In the genomic region with DNA sequence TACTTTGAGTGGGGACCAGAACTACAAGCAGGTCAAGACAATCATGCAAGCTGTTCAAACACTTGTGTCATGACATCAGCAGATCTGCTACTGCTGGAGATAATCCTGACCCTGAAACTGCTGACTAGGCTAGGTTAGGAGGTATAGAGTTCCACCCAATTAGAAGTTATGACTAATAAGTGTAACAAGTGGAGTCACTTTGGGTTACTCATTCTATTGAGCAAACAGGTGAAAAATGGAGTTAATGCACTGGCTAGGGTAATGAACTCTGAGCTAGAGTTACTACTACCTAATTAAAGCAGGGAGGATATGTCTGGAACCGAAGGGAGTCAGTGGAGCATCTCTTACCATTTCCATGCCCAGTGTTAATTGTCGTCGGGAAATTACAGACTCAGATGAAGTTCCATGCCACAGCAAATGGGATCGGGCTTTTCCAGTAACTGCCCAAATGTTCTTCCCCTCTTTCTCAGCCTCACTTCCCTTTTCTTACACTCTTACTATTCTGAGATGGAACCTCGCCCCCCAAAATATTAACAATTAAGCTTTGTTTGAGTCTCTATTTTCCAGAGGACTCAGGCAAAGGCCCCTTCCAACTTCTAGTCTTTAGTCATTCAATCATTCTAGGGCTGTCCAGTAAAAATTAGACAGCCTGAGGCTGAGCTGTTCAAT, we compare ENCODE assay signal across 1 cellular context.
TF ChIP-seq lines count a peak whose summit lies in the region.

No MANE protein-coding gene starts in this region.

TF ChIP-seq in GM12878, 131 proteins besides CTCF, POLR2A, EP300 and RAD21 (continued from another document):
- TF ChIP-seq, protein P1, sequence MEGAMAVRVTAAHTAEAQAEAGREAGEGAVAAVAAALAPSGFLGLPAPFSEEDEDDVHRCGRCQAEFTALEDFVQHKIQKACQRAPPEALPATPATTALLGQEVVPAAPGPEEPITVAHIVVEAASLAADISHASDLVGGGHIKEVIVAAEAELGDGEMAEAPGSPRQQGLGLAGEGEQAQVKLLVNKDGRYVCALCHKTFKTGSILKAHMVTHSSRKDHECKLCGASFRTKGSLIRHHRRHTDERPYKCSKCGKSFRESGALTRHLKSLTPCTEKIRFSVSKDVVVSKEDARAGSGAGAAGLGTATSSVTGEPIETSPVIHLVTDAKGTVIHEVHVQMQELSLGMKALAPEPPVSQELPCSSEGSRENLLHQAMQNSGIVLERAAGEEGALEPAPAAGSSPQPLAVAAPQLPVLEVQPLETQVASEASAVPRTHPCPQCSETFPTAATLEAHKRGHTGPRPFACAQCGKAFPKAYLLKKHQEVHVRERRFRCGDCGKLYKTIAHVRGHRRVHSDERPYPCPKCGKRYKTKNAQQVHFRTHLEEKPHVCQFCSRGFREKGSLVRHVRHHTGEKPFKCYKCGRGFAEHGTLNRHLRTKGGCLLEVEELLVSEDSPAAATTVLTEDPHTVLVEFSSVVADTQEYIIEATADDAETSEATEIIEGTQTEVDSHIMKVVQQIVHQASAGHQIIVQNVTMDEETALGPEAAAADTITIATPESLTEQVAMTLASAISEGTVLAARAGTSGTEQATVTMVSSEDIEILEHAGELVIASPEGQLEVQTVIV (IDR thresholded peaks at IDR 0.05; ENCODE audit: borderline replicate concordance, partially characterized antibody) = no peak
- TF ChIP-seq HDGF (IDR thresholded peaks at IDR 0.05) (no peak), IKZF2 (IDR thresholded peaks at IDR 0.05) (peak in 1 of 2 experiments; percentile 21; a peak in 1 of 4 replicates), SMAD1 (IDR thresholded peaks at IDR 0.05; ENCODE audit: low read depth, partially characterized antibody) (no peak), BACH1 (IDR thresholded peaks at IDR 0.05; ENCODE audit: borderline replicate concordance) (peak; percentile 42; the same call in 1 of the 2 replicates), PAX5 (IDR thresholded peaks at IDR 0.05; ENCODE audit: borderline replicate concordance, low read depth, low read length) (no peak), ZNF687 (IDR thresholded peaks at IDR 0.05) (no peak)
TF ChIP-seq in GM12878: peak in this region for 3.
